In genomic region chr10:62907470-62908212, GRCh38 we compare ENCODE assay signal across 12 cellular contexts.
DNase-seq lines count a peak whose midpoint lies in the region; ATAC-seq, FAIRE-seq and TF ChIP-seq lines count a peak whose summit lies in the region.
"Had no signal": no experiment of that assay in that cellular context is flagged by ENCODE, and none has a peak within 500 bp of the region (broad histone marks: within the 10 kb centered on the region; RNA-seq: fewer than 3 reads in every experiment).

No MANE protein-coding gene starts in this region.

- no peak overlapping the region for H4K5ac ChIP-seq in mesendoderm (ENCODE audit: low read length)

- H3K56ac ChIP-seq in mesendoderm (ENCODE audit: low read length), result no peak overlapping the region

- no peaks in the 10 kb centered on the region for H3K27me3 ChIP-seq in mesendoderm (ENCODE audit: insufficient read depth, low read length, poor library complexity)
- H3K27me3 ChIP-seq: adrenal gland; BLaER1 treated with 17β-estradiol and CSF1 and Interleukin-3, amounts not matched to agents 10 nM and 100 nM; spleen had no signal

- no peak overlapping the region for H3K27ac ChIP-seq in mesendoderm (ENCODE audit: low read depth, low read length)
- H3K27ac ChIP-seq: adrenal gland; BLaER1 treated with 17β-estradiol and CSF1 and Interleukin-3, amounts not matched to agents 10 nM and 100 nM; spleen had no signal

- H3K79me2 ChIP-seq in mesendoderm (ENCODE audit: control insufficient read depth, insufficient read depth, low read length), result no peaks in the 10 kb centered on the region

- no peak overlapping the region for H2AK5ac ChIP-seq in mesendoderm (ENCODE audit: low read length)

- peak; percentile 85 for FAIRE-seq in GM12891 (lab: Jason Lieb, UNC)

- TF ChIP-seq POLR2A in GM12891 (IDR thresholded peaks at IDR 0.05; ENCODE audit: low read depth, low read length), result no peak

- DNase-seq in GM12891 (ENCODE audit: insufficient read length, low spot score) (no peak), NCI-H774 (lab: John Stamatoyannopoulos, UW) (peak; percentile 57), NCI-H1048 (lab: John Stamatoyannopoulos, UW) (no peak), DMS114 treated with DMSO at 0.1 percent for 48 hours (lab: John Stamatoyannopoulos, UW; ENCODE audit: unreplicated experiment) (no peak), mesendoderm (no peak)
- DNase-seq: adrenal gland, KBM-7, spleen had no signal

- WGBS in mesendoderm (ENCODE audit: extremely low coverage, insufficient coverage, low lambda C conversion rate), result no CpG with 5 or more reads among the region's 8 CpGs

- no peak overlapping the region for H3K9ac ChIP-seq in mesendoderm (ENCODE audit: low read length)
- H3K9ac ChIP-seq: BLaER1 treated with 17β-estradiol and CSF1 and Interleukin-3, amounts not matched to agents 10 nM and 100 nM had no signal

- no peak overlapping the region for H3K23ac ChIP-seq in mesendoderm (ENCODE audit: low read length)

- ATAC-seq in GM19468 (IDR thresholded peaks at IDR 0.05; ENCODE audit: extremely low read depth, unreplicated experiment) (peak; percentile 35), HG03064 (IDR thresholded peaks at IDR 0.05; ENCODE audit: low read depth, unreplicated experiment) (peak; percentile 54), GM21423 (IDR thresholded peaks at IDR 0.05; ENCODE audit: unreplicated experiment) (no peak)

- no peak overlapping the region for H3K18ac ChIP-seq in mesendoderm (ENCODE audit: low read length)

- no peaks in the 10 kb centered on the region for H3K36me3 ChIP-seq in mesendoderm (ENCODE audit: control insufficient read depth, insufficient read depth, low read length)
- H3K36me3 ChIP-seq: adrenal gland; BLaER1 treated with 17β-estradiol and CSF1 and Interleukin-3, amounts not matched to agents 10 nM and 100 nM; spleen had no signal

- no peak overlapping the region for H3K4me3 ChIP-seq in mesendoderm (ENCODE audit: low read length)
- H3K4me3 ChIP-seq: adrenal gland; BLaER1 treated with 17β-estradiol and CSF1 and Interleukin-3, amounts not matched to agents 10 nM and 100 nM; spleen had no signal

- H3K4me1 ChIP-seq in mesendoderm (ENCODE audit: control insufficient read depth, low read depth, low read length), result no peaks in the 10 kb centered on the region
- H3K4me1 ChIP-seq: adrenal gland had no signal

- no peak overlapping the region for H4K8ac ChIP-seq in mesendoderm (ENCODE audit: low read depth, low read length)

- H3K79me1 ChIP-seq in mesendoderm (ENCODE audit: low read length), result no peaks in the 10 kb centered on the region

- H2BK120ac ChIP-seq in mesendoderm (ENCODE audit: low read depth, low read length), result no peak overlapping the region

- H2BK5ac ChIP-seq in mesendoderm (ENCODE audit: low read length), result no peak overlapping the region

- no peak overlapping the region for H2BK15ac ChIP-seq in mesendoderm (replicated peaks; ENCODE audit: low read depth)

- H3K4me2 ChIP-seq in mesendoderm (ENCODE audit: low read length), result no peak overlapping the region
- H3K4me2 ChIP-seq: BLaER1 treated with 17β-estradiol and CSF1 and Interleukin-3, amounts not matched to agents 10 nM and 100 nM had no signal

- H3K4ac ChIP-seq in mesendoderm (ENCODE audit: low read depth, low read length), result no peak overlapping the region

TF ChIP-seq in GM12891, 5 proteins besides CTCF, POLR2A, EP300 and RAD21:
- peak; percentile 65 for TF ChIP-seq PAX5 (IDR thresholded peaks at IDR 0.05; ENCODE audit: insufficient read depth, low read length, severe bottlenecking)
- no peak for TF ChIP-seq POLR2AphosphoS5 (IDR thresholded peaks at IDR 0.05; ENCODE audit: low read depth, low read length)
- no peak for TF ChIP-seq POU2F2 (IDR thresholded peaks at IDR 0.05; ENCODE audit: low read depth, low read length)
- TF ChIP-seq SPI1 (IDR thresholded peaks at IDR 0.05; ENCODE audit: low read depth, low read length), result no peak
- TF ChIP-seq TAF1 (IDR thresholded peaks at IDR 0.05; ENCODE audit: low read depth, low read length), result no peak
